3 cellular contexts compared by ENCODE assay signal in genomic region chr1:62183164-62183855, GRCh38. TPM values are rescaled to one million over a fixed set of nuclear protein-coding genes. Genes with fewer than 3 reads are reported as not detected.
"Had no signal": no experiment of that assay in that cellular context is flagged by ENCODE, and none has a peak within 500 bp of the region (broad histone marks: within the 10 kb centered on the region; RNA-seq: fewer than 3 reads in every experiment).

No MANE protein-coding gene starts in this region.

RNA-seq across cellular contexts. Expression of gene L1TD1, which starts 11.3 kb away (rescaled TPM):
- total RNA-seq: activated CD8-positive, alpha-beta T cell treated with anti-CD3 and anti-CD28 coated beads for 36 hours; esophagus mucosa had no signal
- polyA plus RNA-seq: cardiac muscle cell had no signal
